Comparison of ENCODE assay signal across 8 cellular contexts in the genomic region with DNA sequence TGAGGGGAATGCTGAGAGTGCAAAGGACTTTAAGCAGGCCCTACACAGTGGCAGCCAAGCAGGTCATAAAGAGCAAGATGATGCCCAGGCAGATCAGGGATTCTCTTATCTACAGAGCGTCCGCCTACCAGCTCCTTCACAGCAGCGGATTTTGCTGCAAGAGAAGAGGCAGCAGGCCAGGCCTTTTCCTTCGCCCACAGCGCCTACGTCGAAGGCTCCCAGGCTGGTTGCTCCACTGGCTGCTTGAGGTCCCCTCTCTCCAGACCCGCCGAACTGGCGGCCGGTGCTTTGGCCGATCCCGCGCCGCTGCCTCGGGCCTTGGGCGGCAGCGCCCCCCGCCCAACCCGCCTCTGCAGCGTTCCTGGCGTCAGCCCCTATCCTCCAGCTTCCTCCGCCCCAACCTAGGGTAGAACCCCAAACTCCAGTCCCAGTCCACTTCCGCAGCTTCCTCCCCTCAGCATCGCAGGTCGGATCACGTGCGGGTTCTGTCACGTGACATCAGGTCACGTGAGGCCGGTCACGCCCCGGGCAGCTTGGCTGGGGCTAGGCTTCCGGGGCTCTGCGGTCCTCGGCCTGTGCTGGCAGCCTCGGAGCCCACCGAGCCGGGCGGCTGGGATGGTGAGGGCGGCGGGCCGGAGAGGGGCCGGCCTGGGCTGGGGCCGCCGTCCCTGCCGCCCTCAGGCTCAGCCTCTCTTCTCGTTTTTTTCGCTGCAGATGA. TPM values are rescaled to one million over a fixed set of nuclear protein-coding genes. Genes with fewer than 3 reads are reported as not detected.
DNase-seq lines count a peak whose midpoint lies in the region; ATAC-seq, FAIRE-seq and TF ChIP-seq lines count a peak whose summit lies in the region.
"Not testable (repeated sequence)": the region's sequence is repeated elsewhere in the genome, so short reads cannot be mapped to it uniquely, and the experiment has no call there.

A gene with protein sequence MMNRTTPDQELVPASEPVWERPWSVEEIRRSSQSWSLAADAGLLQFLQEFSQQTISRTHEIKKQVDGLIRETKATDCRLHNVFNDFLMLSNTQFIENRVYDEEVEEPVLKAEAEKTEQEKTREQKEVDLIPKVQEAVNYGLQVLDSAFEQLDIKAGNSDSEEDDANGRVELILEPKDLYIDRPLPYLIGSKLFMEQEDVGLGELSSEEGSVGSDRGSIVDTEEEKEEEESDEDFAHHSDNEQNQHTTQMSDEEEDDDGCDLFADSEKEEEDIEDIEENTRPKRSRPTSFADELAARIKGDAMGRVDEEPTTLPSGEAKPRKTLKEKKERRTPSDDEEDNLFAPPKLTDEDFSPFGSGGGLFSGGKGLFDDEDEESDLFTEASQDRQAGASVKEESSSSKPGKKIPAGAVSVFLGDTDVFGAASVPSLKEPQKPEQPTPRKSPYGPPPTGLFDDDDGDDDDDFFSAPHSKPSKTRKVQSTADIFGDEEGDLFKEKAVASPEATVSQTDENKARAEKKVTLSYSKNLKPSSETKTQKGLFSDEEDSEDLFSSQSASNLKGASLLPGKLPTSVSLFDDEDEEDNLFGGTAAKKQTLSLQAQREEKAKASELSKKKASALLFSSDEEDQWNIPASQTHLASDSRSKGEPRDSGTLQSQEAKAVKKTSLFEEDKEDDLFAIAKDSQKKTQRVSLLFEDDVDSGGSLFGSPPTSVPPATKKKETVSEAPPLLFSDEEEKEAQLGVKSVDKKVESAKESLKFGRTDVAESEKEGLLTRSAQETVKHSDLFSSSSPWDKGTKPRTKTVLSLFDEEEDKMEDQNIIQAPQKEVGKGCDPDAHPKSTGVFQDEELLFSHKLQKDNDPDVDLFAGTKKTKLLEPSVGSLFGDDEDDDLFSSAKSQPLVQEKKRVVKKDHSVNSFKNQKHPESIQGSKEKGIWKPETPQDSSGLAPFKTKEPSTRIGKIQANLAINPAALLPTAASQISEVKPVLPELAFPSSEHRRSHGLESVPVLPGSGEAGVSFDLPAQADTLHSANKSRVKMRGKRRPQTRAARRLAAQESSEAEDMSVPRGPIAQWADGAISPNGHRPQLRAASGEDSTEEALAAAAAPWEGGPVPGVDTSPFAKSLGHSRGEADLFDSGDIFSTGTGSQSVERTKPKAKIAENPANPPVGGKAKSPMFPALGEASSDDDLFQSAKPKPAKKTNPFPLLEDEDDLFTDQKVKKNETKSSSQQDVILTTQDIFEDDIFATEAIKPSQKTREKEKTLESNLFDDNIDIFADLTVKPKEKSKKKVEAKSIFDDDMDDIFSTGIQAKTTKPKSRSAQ (N-terminal part only) (plus strand): TSS at position 564 of the 718 bp plus-strand sequence. CDS start 52 bp downstream, at position 616.

- TF ChIP-seq POLR2A in prostate gland (IDR thresholded peaks at IDR 0.05), result peak; percentile 48

- not testable (repeated sequence) for H3K27me3 ChIP-seq in astrocyte (ENCODE audit: insufficient read depth, low read length); right atrium auricular region; prostate gland (replicated peaks; ENCODE audit: insufficient read depth); upper lobe of right lung

- H3K4me3 Mint-ChIP-seq in astrocyte (ENCODE audit: unreplicated experiment), result peak within 1 kb of the TSS; percentile 88

- ATAC-seq in HG02943 (IDR thresholded peaks at IDR 0.05; ENCODE audit: low read depth, unreplicated experiment) (peak; percentile 97), upper lobe of right lung (peak; percentile 97)

- not testable (repeated sequence) for TF ChIP-seq CTCF in astrocyte (IDR thresholded peaks at IDR 0.05; ENCODE audit: insufficient read depth, low read depth, low read length); right atrium auricular region (IDR thresholded peaks at IDR 0.05); upper lobe of right lung (IDR thresholded peaks at IDR 0.05)
- peak in 1 of 4 experiments; percentile 21 for TF ChIP-seq CTCF in prostate gland (IDR thresholded peaks at IDR 0.05)

- H3K36me3 ChIP-seq in astrocyte (ENCODE audit: insufficient read depth, low read length); right atrium auricular region; prostate gland; upper lobe of right lung: not testable (repeated sequence)

- not testable (repeated sequence) for H3K27me3 Mint-ChIP-seq in astrocyte (ENCODE audit: low read depth, unreplicated experiment)

- not testable (repeated sequence) for H3K79me2 ChIP-seq in astrocyte (ENCODE audit: insufficient read depth, low read length)

- WGBS in prostate gland, result under 1% methylated on average over 49 of the region's 49 CpGs

- H3K9ac ChIP-seq in astrocyte (ENCODE audit: low read length), result peak within 1 kb of the TSS; percentile 83

- not testable (repeated sequence) for H3K36me3 Mint-ChIP-seq in astrocyte (ENCODE audit: low read depth, unreplicated experiment)

- peak within 1 kb of the TSS; percentile 89 for H2AFZ ChIP-seq in astrocyte (ENCODE audit: low read depth, low read length)

- DNase-seq in GM18507 (ENCODE audit: extremely low spot score, insufficient read length, low read depth) (peak; percentile 37), NCI-H1930 (lab: John Stamatoyannopoulos, UW) (peak; percentile 10 to 53), T1000 (lab: John Stamatoyannopoulos, UW) (peak; percentile 82), astrocyte (ENCODE audit: low read depth) (peak; percentile 36), right atrium auricular region (ENCODE audit: low spot score) (peak; percentile 92), prostate gland (ENCODE audit: low spot score) (peak; percentile 82), upper lobe of right lung (peak; percentile 95)

- H3K4me1 Mint-ChIP-seq in astrocyte (ENCODE audit: low read depth, unreplicated experiment), result not testable (repeated sequence)

- not testable (repeated sequence) for H3K9me3 Mint-ChIP-seq in astrocyte (ENCODE audit: unreplicated experiment)

- peak within 1 kb of the TSS; percentile 53 for H3K27ac Mint-ChIP-seq in astrocyte (ENCODE audit: unreplicated experiment)

- not testable (repeated sequence) for H3K9me3 ChIP-seq in astrocyte (ENCODE audit: insufficient read depth, low read depth, low read length); right atrium auricular region; prostate gland; upper lobe of right lung

- not testable (repeated sequence) for H3K4me1 ChIP-seq in astrocyte (ENCODE audit: insufficient read depth, low read length); right atrium auricular region; prostate gland (replicated peaks); upper lobe of right lung

- intact Hi-C loops in prostate gland (cut with DNase I); upper lobe of right lung (cut with DNase I): not testable (repeated sequence)

- peak within 1 kb of the TSS; percentile 81 for H3K4me2 ChIP-seq in astrocyte (ENCODE audit: low read length)

- H3K4me3 ChIP-seq in astrocyte (ENCODE audit: insufficient read depth, low read depth, low read length) (peak within 1 kb of the TSS; percentile 68), right atrium auricular region (peak within 1 kb of the TSS; percentile 81 to 97), prostate gland (peak within 1 kb of the TSS; percentile 91 to 92), upper lobe of right lung (peak within 1 kb of the TSS; percentile 78)

- not testable (repeated sequence) for H4K20me1 ChIP-seq in astrocyte (ENCODE audit: insufficient read depth, low read length)

- peak within 1 kb of the TSS; percentile 61 for H3K27ac ChIP-seq in astrocyte (ENCODE audit: low read depth, low read length)
- peak within 1 kb of the TSS; percentile 85 to 90 for H3K27ac ChIP-seq in right atrium auricular region
- peak within 1 kb of the TSS; percentile 80 to 82 for H3K27ac ChIP-seq in prostate gland
- H3K27ac ChIP-seq in upper lobe of right lung, result peak within 1 kb of the TSS; percentile 78

- peak; percentile 91 for FAIRE-seq in GM18507 (lab: Jason Lieb, UNC)
- not testable (repeated sequence) for FAIRE-seq in astrocyte (lab: Jason Lieb, UNC)

RNA-seq across cellular contexts. Expression of the gene that starts here (rescaled TPM):
- 39.4 and 39.6 TPM in 2 replicates for total RNA-seq in astrocyte
- 10 to 100 TPM; 22.5 to 39.0 TPM for total RNA-seq in right atrium auricular region
- 10 to 100 TPM; 36.8 to 37.3 TPM for total RNA-seq in prostate gland
- 62.0 TPM for total RNA-seq in upper lobe of right lung

Comparison
In these comparisons a context has a peak if more than half of its experiments do, and no peak if none do; other contexts are left out.
1. Peak in every context shown above with its lines: DNase-seq, ATAC-seq, H3K4me3 ChIP-seq and H3K27ac ChIP-seq.
2. DNase-seq: peak in every context shown above with its lines; median percentile 95 in upper lobe of right lung; 92 in right atrium auricular region; 82 in T1000; 82 in prostate gland; 37 in GM18507; 36 in astrocyte; 32 in NCI-H1930.